27 cellular contexts compared by ENCODE assay signal in genomic region chr18:48131042-48131441, GRCh38.
"Had no signal": no experiment of that assay in that cellular context is flagged by ENCODE, and none has a peak within 500 bp of the region (broad histone marks: within the 10 kb centered on the region; RNA-seq: fewer than 3 reads in every experiment).

No MANE protein-coding gene starts in this region.

- H3K9me3 ChIP-seq: heart left ventricle, lower lobe of right lung, neutrophil, right atrium auricular region, suprapubic skin, thoracic aorta, tibial artery, upper lobe of right lung had no signal

- H3K27ac ChIP-seq: heart left ventricle, lower lobe of right lung, neural progenitor cell, neutrophil, parathyroid adenoma, right atrium auricular region, skin epidermis, suprapubic skin, thoracic aorta, tibial artery, upper lobe of right lung had no signal

- H3K27me3 ChIP-seq: right atrium auricular region, suprapubic skin, upper lobe of right lung had no signal

- ATAC-seq: heart left ventricle; left ventricle myocardium superior; lower lobe of right lung; sciatic nerve; stimulated activated effector memory CD8-positive, alpha-beta T cell treated with anti-CD3 and anti-CD28 coated beads, Interleukin-12 subunit alpha, Interleukin-12 subunit beta, amount 100 ng/mL, for 72 hours; upper lobe of right lung had no signal

- H3K36me3 ChIP-seq: heart left ventricle, lower lobe of right lung, neural progenitor cell, neutrophil, right atrium auricular region, suprapubic skin, thoracic aorta, tibial artery, upper lobe of right lung had no signal

- H3K27ac Mint-ChIP-seq: immature natural killer cell; mesothelial cell of epicardium; naive B cell; nephron progenitor cell; neural progenitor cell; progenitor cell of endocrine pancreas; stimulated activated effector memory CD8-positive, alpha-beta T cell treated with anti-CD3 and anti-CD28 coated beads, Interleukin-12 subunit alpha, Interleukin-12 subunit beta, amount 100 ng/mL, for 72 hours; stimulated activated naive CD8-positive, alpha-beta T cell treated with anti-CD3 and anti-CD28 coated beads, Interleukin-15, Interleukin-2, amounts not matched to agents 100 ng/mL and 50 ng/mL, for 24 hours had no signal

- H3K9me3 Mint-ChIP-seq: immature natural killer cell; mesothelial cell of epicardium; nephron progenitor cell; neural progenitor cell; stimulated activated effector memory CD8-positive, alpha-beta T cell treated with anti-CD3 and anti-CD28 coated beads, Interleukin-12 subunit alpha, Interleukin-12 subunit beta, amount 100 ng/mL, for 72 hours; stimulated activated naive CD8-positive, alpha-beta T cell treated with anti-CD3 and anti-CD28 coated beads, Interleukin-15, Interleukin-2, amounts not matched to agents 100 ng/mL and 50 ng/mL, for 24 hours had no signal

- H3K4me1 Mint-ChIP-seq: immature natural killer cell; stimulated activated effector memory CD8-positive, alpha-beta T cell treated with anti-CD3 and anti-CD28 coated beads, Interleukin-12 subunit alpha, Interleukin-12 subunit beta, amount 100 ng/mL, for 72 hours had no signal

- DNase-seq: glutamatergic neuron; hypothalamus; immature natural killer cell; left ventricle myocardium superior; lower lobe of right lung; mammary epithelial cell; mesenchymal stem cell; naive B cell; nephron progenitor cell; occipital lobe; stimulated activated CD4-positive, alpha-beta T cell treated with anti-CD3 and anti-CD28 coated beads, Interleukin-4, amount 100 ng/mL, for 24 hours; stimulated activated naive CD4-positive, alpha-beta T cell; upper lobe of right lung had no signal

- H3K36me3 Mint-ChIP-seq: immature natural killer cell; mesothelial cell of epicardium; neural progenitor cell; stimulated activated effector memory CD8-positive, alpha-beta T cell treated with anti-CD3 and anti-CD28 coated beads, Interleukin-12 subunit alpha, Interleukin-12 subunit beta, amount 100 ng/mL, for 72 hours had no signal

- H3K4me3 ChIP-seq: heart left ventricle, lower lobe of right lung, neural progenitor cell, right atrium auricular region, skin epidermis, suprapubic skin, thoracic aorta, tibial artery, upper lobe of right lung had no signal

- H3K4me3 Mint-ChIP-seq: immature natural killer cell; mesothelial cell of epicardium; naive B cell; nephron progenitor cell; neural progenitor cell; stimulated activated effector memory CD8-positive, alpha-beta T cell treated with anti-CD3 and anti-CD28 coated beads, Interleukin-12 subunit alpha, Interleukin-12 subunit beta, amount 100 ng/mL, for 72 hours; stimulated activated naive CD8-positive, alpha-beta T cell treated with anti-CD3 and anti-CD28 coated beads, Interleukin-15, Interleukin-2, amounts not matched to agents 100 ng/mL and 50 ng/mL, for 24 hours had no signal
